1 cellular context compared by ENCODE assay signal in the genomic region with DNA sequence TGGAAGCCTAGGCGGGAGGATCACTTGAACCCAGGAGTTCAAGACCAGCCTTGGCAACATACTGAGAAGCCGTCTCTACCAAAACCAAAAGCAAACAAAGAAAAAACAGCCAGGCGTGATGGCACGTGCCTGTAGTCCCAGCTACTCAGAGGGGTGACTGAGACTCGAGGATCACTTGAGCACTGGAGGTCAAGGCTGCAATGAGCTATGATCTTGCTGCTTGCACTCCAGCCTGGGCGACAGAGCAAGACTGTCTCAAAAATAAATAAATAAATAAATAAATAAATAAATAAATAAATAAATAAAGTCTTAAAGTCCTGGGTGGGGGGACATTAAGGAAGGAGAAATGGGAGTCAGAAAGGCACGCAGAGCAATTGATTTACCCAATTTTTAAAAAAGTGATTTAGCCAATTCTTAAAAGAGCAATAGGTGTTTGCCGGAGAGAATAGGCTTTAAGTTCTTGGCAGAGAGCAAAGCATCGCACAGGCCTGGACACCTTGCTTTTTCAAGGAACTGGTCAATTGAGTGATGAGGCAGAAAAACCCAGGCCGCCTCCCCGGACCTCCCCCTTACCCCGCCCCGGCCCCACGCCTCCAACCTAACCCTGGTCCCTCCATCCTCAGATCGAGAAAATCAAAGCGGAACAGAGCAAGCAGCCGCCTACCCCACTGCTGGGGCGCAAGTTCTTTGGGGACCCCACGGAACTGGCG.
TF ChIP-seq lines count a peak whose summit lies in the region.

No MANE protein-coding gene starts in this region.

TF ChIP-seq in SK-N-SH treated with all-trans-retinoic acid at 6 μM for 48 hours, 23 proteins besides CTCF, POLR2A, EP300 and RAD21 (continued from another document):
- TF ChIP-seq, protein P1, sequence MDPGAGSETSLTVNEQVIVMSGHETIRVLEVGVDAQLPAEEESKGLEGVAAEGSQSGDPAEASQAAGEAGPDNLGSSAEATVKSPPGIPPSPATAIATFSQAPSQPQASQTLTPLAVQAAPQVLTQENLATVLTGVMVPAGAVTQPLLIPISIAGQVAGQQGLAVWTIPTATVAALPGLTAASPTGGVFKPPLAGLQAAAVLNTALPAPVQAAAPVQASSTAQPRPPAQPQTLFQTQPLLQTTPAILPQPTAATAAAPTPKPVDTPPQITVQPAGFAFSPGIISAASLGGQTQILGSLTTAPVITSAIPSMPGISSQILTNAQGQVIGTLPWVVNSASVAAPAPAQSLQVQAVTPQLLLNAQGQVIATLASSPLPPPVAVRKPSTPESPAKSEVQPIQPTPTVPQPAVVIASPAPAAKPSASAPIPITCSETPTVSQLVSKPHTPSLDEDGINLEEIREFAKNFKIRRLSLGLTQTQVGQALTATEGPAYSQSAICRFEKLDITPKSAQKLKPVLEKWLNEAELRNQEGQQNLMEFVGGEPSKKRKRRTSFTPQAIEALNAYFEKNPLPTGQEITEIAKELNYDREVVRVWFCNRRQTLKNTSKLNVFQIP (CRISPR knock-in tag; IDR thresholded peaks at IDR 0.05; ENCODE audit: borderline replicate concordance, low read depth) = no peak
- TF ChIP-seq TCF4 (CRISPR knock-in tag; IDR thresholded peaks at IDR 0.05; ENCODE audit: borderline replicate concordance) = no peak
